Comparison of ENCODE assay signal across 8 cellular contexts in genomic region chr5:61331407-61332368, GRCh38. TPM values are rescaled to one million over a fixed set of nuclear protein-coding genes. Genes with fewer than 3 reads are reported as not detected.
A peak's percentile ranks its signal among the peaks of the same experiment; 100 is the strongest.
DNase-seq lines count a peak whose midpoint lies in the region; ATAC-seq, FAIRE-seq and TF ChIP-seq lines count a peak whose summit lies in the region.

Gene ZSWIM6 (plus strand): TSS chr5:61332258. CDS start chr5:61332273, 15 bp downstream.

- peak; percentile 93 for TF ChIP-seq POLR2A in A549 (IDR thresholded peaks at IDR 0.05; ENCODE audit: low read length)

- H3K27ac ChIP-seq in A549 = peak within 1 kb of the TSS; percentile 88 to 95
- peak within 1 kb of the TSS; percentile 96 for H3K27ac ChIP-seq in small intestine (ENCODE audit: low read depth in 1 of 2, low read length in 1 of 2)

- H3K9me3 ChIP-seq in A549 (no peaks in the 10 kb centered on the region), small intestine (ENCODE audit: control insufficient read depth, low read depth) (no peaks in the 10 kb centered on the region)

- H3K4me3 ChIP-seq in A549 (peak within 1 kb of the TSS; percentile 95), WI38 (ENCODE audit: low read depth, low read length) (peak within 1 kb of the TSS; percentile 88), bronchial epithelial cell (ENCODE audit: low read depth, low read length) (peak within 1 kb of the TSS; percentile 93), small intestine (ENCODE audit: low read depth in 1 of 2, low read length in 2 of 2) (peak within 1 kb of the TSS; percentile 79 to 88)

- WGBS in A549 (ENCODE audit: missing lambda C conversion rate) = 1% methylated on average over 18 of the region's 94 CpGs
- 0 to 1% (median 1%) methylated on average over 52 to 94 of the region's 94 CpGs for WGBS in small intestine, 3 donors

- FAIRE-seq in A549 (lab: Jason Lieb, UNC) = no peak
- peak; percentile 13 for FAIRE-seq in bronchial epithelial cell (lab: Jason Lieb, UNC)
- no peak for FAIRE-seq in small intestine (lab: Jason Lieb, UNC)

- H3K36me3 ChIP-seq in bronchial epithelial cell (ENCODE audit: control insufficient read depth, insufficient read depth, low read length) (no peaks in the 10 kb centered on the region), small intestine (ENCODE audit: control insufficient read depth in 2 of 2, insufficient read depth in 2 of 2, low read length in 2 of 2) (no peaks in the 10 kb centered on the region)

- no peak for TF ChIP-seq EP300 in A549 (IDR thresholded peaks at IDR 0.05)

- TF ChIP-seq CTCF in A549 (IDR thresholded peaks at IDR 0.05) (no peak), WI38 (IDR thresholded peaks at IDR 0.05; ENCODE audit: low read depth, low read length) (no peak), bronchial epithelial cell (IDR thresholded peaks at IDR 0.05; ENCODE audit: insufficient read depth, low read length, severe bottlenecking) (no peak)

- peak within 1 kb of the TSS; percentile 93 for H3K4me2 ChIP-seq in A549

- DNase-seq in A549 (ENCODE audit: low read depth in 1 of 2, low spot score in 1 of 2) (peak; percentile 93 to 100), NCI-H2196 treated with DMSO at 0.1 percent for 48 hours (lab: John Stamatoyannopoulos, UW; ENCODE audit: unreplicated experiment) (peak; percentile 69), bronchial epithelial cell (ENCODE audit: low read depth) (peak; percentile 89), iPS-NIHi11 (ENCODE audit: low spot score) (peak; percentile 92), small intestine (peak; percentile 99)

- POLR2A ChIA-PET in A549 (lab: Yijun Ruan, JAX) = interaction anchor here (0.5 to 3.9 kb wide), 44 partner anchors 11 to 648 kb away, joined by 3 to 124 read pairs (median 4); partner anchors contain the start of genes DEPDC1B and SMIM15

- H3K4me1 ChIP-seq in A549 (peaks cover 42% of the 10 kb centered on the region), small intestine (ENCODE audit: control insufficient read depth in 2 of 2, insufficient read depth in 1 of 2, low read depth in 1 of 2, low read length in 1 of 2) (peaks cover 3 to 4% of the 10 kb centered on the region in 2 donors)

- H3K27me3 ChIP-seq in bronchial epithelial cell (ENCODE audit: control insufficient read depth, insufficient read depth, low read length) (no peaks in the 10 kb centered on the region), small intestine (ENCODE audit: control insufficient read depth in 2 of 2, insufficient read depth in 2 of 2, low read length in 2 of 2) (no peaks in the 10 kb centered on the region)

- ATAC-seq in A549 (peak; percentile 63 to 74), GM18868 (IDR thresholded peaks at IDR 0.05; ENCODE audit: unreplicated experiment) (peak; percentile 76), HG03103 (IDR thresholded peaks at IDR 0.05; ENCODE audit: low read depth, unreplicated experiment) (peak; percentile 74)

- TF ChIP-seq RAD21 in A549 (conservative IDR thresholded peaks at IDR 0.05 in 1 of 2, IDR thresholded peaks at IDR 0.05 in 1 of 2) = peak; percentile 1 to 30; a peak in 2 of 5 replicates

- CTCF ChIA-PET in A549 (lab: Yijun Ruan, JAX) = interaction anchor here (0.6 to 5.7 kb wide), 33 partner anchors 9 to 373 kb away, joined by 3 to 73 read pairs (median 5); partner anchors contain the start of gene SMIM15

TF ChIP-seq in A549, 52 proteins besides CTCF, POLR2A, EP300 and RAD21 (continues in another document):
- TF ChIP-seq, protein P1, sequence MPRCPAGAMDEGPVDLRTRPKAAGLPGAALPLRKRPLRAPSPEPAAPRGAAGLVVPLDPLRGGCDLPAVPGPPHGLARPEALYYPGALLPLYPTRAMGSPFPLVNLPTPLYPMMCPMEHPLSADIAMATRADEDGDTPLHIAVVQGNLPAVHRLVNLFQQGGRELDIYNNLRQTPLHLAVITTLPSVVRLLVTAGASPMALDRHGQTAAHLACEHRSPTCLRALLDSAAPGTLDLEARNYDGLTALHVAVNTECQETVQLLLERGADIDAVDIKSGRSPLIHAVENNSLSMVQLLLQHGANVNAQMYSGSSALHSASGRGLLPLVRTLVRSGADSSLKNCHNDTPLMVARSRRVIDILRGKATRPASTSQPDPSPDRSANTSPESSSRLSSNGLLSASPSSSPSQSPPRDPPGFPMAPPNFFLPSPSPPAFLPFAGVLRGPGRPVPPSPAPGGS (IDR thresholded peaks at IDR 0.05) = peak; percentile 89; the same call in 2 of the 3 replicates
- TF ChIP-seq SMC3 (IDR thresholded peaks at IDR 0.05) (0 out of 3 replicates have a peak, but pooled peaks have one; percentile 24), SREBF2 (IDR thresholded peaks at IDR 0.05) (no peak), BHLHE40 (IDR thresholded peaks at IDR 0.05; ENCODE audit: low read depth, low read length) (no peak), FOSB (CRISPR knock-in tag; IDR thresholded peaks at IDR 0.05) (peak; percentile 23; the same call in 1 of the 2 replicates), MAX (IDR thresholded peaks at IDR 0.05) (peak; percentile 69), PHF8 (IDR thresholded peaks at IDR 0.05; ENCODE audit: borderline replicate concordance, low read depth) (peak; percentile 58), HOXA7 (CRISPR knock-in tag; IDR thresholded peaks at IDR 0.05) (peak; percentile 27; the same call in 1 of the 2 replicates), HMGXB4 (CRISPR knock-in tag; IDR thresholded peaks at IDR 0.05; ENCODE audit: borderline replicate concordance) (no peak), REST (IDR thresholded peaks at IDR 0.05) (no peak), RFX5 (IDR thresholded peaks at IDR 0.05) (no peak)
- TF ChIP-seq, protein P2, sequence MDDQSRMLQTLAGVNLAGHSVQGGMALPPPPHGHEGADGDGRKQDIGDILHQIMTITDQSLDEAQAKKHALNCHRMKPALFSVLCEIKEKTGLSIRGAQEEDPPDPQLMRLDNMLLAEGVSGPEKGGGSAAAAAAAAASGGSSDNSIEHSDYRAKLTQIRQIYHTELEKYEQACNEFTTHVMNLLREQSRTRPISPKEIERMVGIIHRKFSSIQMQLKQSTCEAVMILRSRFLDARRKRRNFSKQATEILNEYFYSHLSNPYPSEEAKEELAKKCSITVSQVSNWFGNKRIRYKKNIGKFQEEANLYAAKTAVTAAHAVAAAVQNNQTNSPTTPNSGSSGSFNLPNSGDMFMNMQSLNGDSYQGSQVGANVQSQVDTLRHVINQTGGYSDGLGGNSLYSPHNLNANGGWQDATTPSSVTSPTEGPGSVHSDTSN (IDR thresholded peaks at IDR 0.05) = 0 out of 2 replicates have a peak, but pooled peaks have one; percentile 15

RNA-seq across cellular contexts. Expression of gene ZSWIM6, which starts in this region (rescaled TPM):
- 18.0 and 20.9 TPM in 2 replicates for polyA plus RNA-seq in A549 (2011; rRNA removed)
- 8.2 and 11.4 TPM in 2 replicates for polyA plus RNA-seq in A549 (2012; cell fraction: cytosol; rRNA removed)
- 21.7 and 23.7 TPM in 2 replicates for polyA plus RNA-seq in A549 (2012; cell fraction: nucleus; rRNA removed)
- 8.4 to 9.6 TPM (median 8.9 TPM) in 3 replicates for polyA plus RNA-seq in A549 (2017; fragmentation: RNase III; extraction: RNeasy Plus Mini Kit Qiagen cat#74134 plus additional on column Dnase treatment)
- 43.5 and 50.0 TPM in 2 replicates for polyA minus RNA-seq in A549 (2011; rRNA and poly(A)+ RNA removed)
- 5.6 and 5.8 TPM in 2 replicates for total RNA-seq in bronchial epithelial cell
- polyA plus RNA-seq in small intestine = 1 to 10 TPM; 3.2 to 4.9 (median 3.5) TPM

Comparison
In these comparisons a context has a peak if more than half of its experiments do, and no peak if none do; other contexts are left out.
1. Peak in every context shown above with its lines: DNase-seq, ATAC-seq, H3K4me3 ChIP-seq and H3K27ac ChIP-seq.